ENCODE assay signal across 7 cellular contexts in the genomic region with DNA sequence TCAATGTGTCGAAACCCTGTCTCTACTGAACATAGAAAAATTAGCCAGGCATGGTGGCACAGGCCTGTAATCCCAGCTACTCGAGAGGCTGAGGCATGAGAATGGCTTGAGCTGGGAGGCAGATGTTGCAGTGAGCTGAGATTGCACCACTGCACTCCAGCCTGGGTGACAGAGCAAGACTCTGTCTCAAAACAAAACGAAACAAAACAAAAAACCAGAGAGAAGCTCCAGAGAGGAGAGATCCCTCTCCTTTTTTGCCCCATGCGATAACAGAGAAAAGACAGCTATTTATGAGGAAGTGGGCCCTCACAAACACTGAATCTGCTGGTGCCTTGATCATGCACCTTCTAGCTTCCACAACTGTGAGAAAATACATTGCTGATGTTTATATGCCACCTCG. TPM values are rescaled to one million over a fixed set of nuclear protein-coding genes. Genes with fewer than 3 reads are reported as not detected.
DNase-seq lines count a peak whose midpoint lies in the region; ATAC-seq, FAIRE-seq and TF ChIP-seq lines count a peak whose summit lies in the region.
"Not testable (repeated sequence)": the region's sequence is repeated elsewhere in the genome, so short reads cannot be mapped to it uniquely, and the experiment has no call there.

No MANE protein-coding gene starts in this region.

- H3K9me2 ChIP-seq in OCI-LY7 (ENCODE audit: insufficient read depth, low read length): not testable (repeated sequence)

- CTCF ChIA-PET in OCI-LY7 (lab: Charles Lee; ENCODE audit: unreplicated experiment): interaction anchor here (0.6 to 1.2 kb wide), 3 partner anchors 32 to 903 kb away, joined by 3 to 6 read pairs (median 3); partner anchors contain the start of gene MAP3K5
- CTCF ChIA-PET in activated CD4-positive, alpha-beta memory T cell treated with anti-CD3 and anti-CD28 coated beads for 36 hours (lab: Charles Lee): interaction anchor here (0.6 to 7.1 kb wide), 2 partner anchors 30 to 177 kb away, joined by 3 to 76 read pairs; partner anchors contain the start of gene MAP3K5
- CTCF ChIA-PET in K562 (lab: Yijun Ruan, JAX; ENCODE audit: low intra/inter-chr PET ratio): not testable (repeated sequence)

- not testable (repeated sequence) for H3K9me1 ChIP-seq in K562 (ENCODE audit: control insufficient read depth, insufficient read depth, low read length)

- peak overlapping the region; percentile 66 for H3K4me2 ChIP-seq in OCI-LY7 (ENCODE audit: low read length)
- peak overlapping the region; percentile 15; the same call in 1 of the 2 replicates for H3K4me2 ChIP-seq in K562 (ENCODE audit: insufficient read depth, low read length)

- 15% methylated on average over 5 of the region's 5 CpGs for WGBS in K562 (ENCODE audit: insufficient coverage, low coverage, missing lambda C conversion rate)

- not testable (repeated sequence) for H3K27me3 Mint-ChIP-seq in activated CD4-positive, alpha-beta memory T cell treated with anti-CD3 and anti-CD28 coated beads for 36 hours

- H3K79me2 ChIP-seq in OCI-LY7 (ENCODE audit: insufficient read depth, low read depth, low read length) (peaks cover 51% of the 10 kb centered on the region; the same call in 1 of the 2 replicates), K562 (ENCODE audit: control insufficient read depth, insufficient read depth, low read length) (peaks cover 88% of the 10 kb centered on the region)

- not testable (repeated sequence) for DNase-seq in GM19239 (ENCODE audit: insufficient read length, low spot score); activated CD4-positive, alpha-beta memory T cell treated with anti-CD3 and anti-CD28 coated beads for 36 hours; K562 (ENCODE audit: extremely low read depth in 1 of 4, low spot score in 3 of 4)
- peak; percentile 38 for DNase-seq in OCI-LY7 (ENCODE audit: low spot score)
- DNase-seq in foreskin fibroblast: peak; percentile 37 to 63

- H3K27ac Mint-ChIP-seq in activated CD4-positive, alpha-beta memory T cell treated with anti-CD3 and anti-CD28 coated beads for 36 hours: peak overlapping the region; percentile 63

- TF ChIP-seq CTCF in OCI-LY7 (conservative IDR thresholded peaks at IDR 0.05; ENCODE audit: low read length); K562 (IDR thresholded peaks at IDR 0.05 in 2 of 3, conservative IDR thresholded peaks at IDR 0.05 in 1 of 3; ENCODE audit: insufficient read depth in 2 of 3, low read depth in 1 of 3, low read length in 3 of 3); foreskin fibroblast (IDR thresholded peaks at IDR 0.05; ENCODE audit: low read depth, low read length): not testable (repeated sequence)

- peak overlapping the region; percentile 34 for H3K4me3 Mint-ChIP-seq in activated CD4-positive, alpha-beta memory T cell treated with anti-CD3 and anti-CD28 coated beads for 36 hours

- not testable (repeated sequence) for BruUV-seq in OCI-LY7 (replicated peaks; lab: Mats Ljungman, UMichigan); K562 (replicated peaks; lab: Mats Ljungman, UMichigan)

- not testable (repeated sequence) for TF ChIP-seq RAD21 in K562 (CRISPR knock-in tag; conservative IDR thresholded peaks at IDR 0.05 in 1 of 2, IDR thresholded peaks at IDR 0.05 in 1 of 2)

- peak overlapping the region; percentile 48 for H3K4me3 ChIP-seq in OCI-LY7 (ENCODE audit: low read depth, low read length, poor library complexity, severe bottlenecking)
- H3K4me3 ChIP-seq in K562, skin epidermis: not testable (repeated sequence)
- peak overlapping the region in 1 of 2 donors; percentile 6 for H3K4me3 ChIP-seq in foreskin fibroblast (ENCODE audit: low read depth in 1 of 2, low read length in 2 of 2)
- peak overlapping the region in 1 of 2 donors; percentile 47 for H3K4me3 ChIP-seq in mucosa of rectum (ENCODE audit: low read length in 2 of 2)

- H3K4me1 ChIP-seq in OCI-LY7 (ENCODE audit: insufficient read depth, low read length, poor library complexity, severe bottlenecking): peaks cover 54% of the 10 kb centered on the region
- peaks cover 5 to 58% of the 10 kb centered on the region in 2 experiments; a peak in 4 of 5 replicates for H3K4me1 ChIP-seq in K562 (replicated peaks in 1 of 2; ENCODE audit: control insufficient read depth in 2 of 2, insufficient read depth in 2 of 2, low read length in 2 of 2)
- H3K4me1 ChIP-seq in mucosa of rectum (ENCODE audit: control insufficient read depth in 2 of 2, insufficient read depth in 2 of 2, low read length in 2 of 2): peaks cover 23 to 26% of the 10 kb centered on the region in 2 donors

- H3K4me1 Mint-ChIP-seq in activated CD4-positive, alpha-beta memory T cell treated with anti-CD3 and anti-CD28 coated beads for 36 hours (ENCODE audit: low read depth): peaks cover 64% of the 10 kb centered on the region

- in situ Hi-C loops in K562 (cut with MboI): not testable (repeated sequence)

- TF ChIP-seq EP300 in K562 (IDR thresholded peaks at IDR 0.05; ENCODE audit: low read length): not testable (repeated sequence)

- not testable (repeated sequence) for TF ChIP-seq POLR2A in K562 (conservative IDR thresholded peaks at IDR 0.05)

- H3K27ac ChIP-seq in OCI-LY7 (ENCODE audit: low read depth, low read length, poor library complexity, severe bottlenecking) (peak overlapping the region; percentile 95), K562 (ENCODE audit: extremely low read depth, low read depth, low read length) (peak overlapping the region; percentile 56), mucosa of rectum (ENCODE audit: low read depth in 2 of 2, low read length in 2 of 2) (peak overlapping the region; percentile 45 to 48), skin epidermis (peak overlapping the region in 14 of 21 experiments; percentile 2 to 76 (median 57))

- not testable (repeated sequence) for H3K9me3 ChIP-seq in OCI-LY7 (ENCODE audit: low read length); K562 (replicated peaks; ENCODE audit: control insufficient read depth, insufficient read depth, low read depth, low read length); mucosa of rectum (ENCODE audit: control insufficient read depth in 2 of 2, low read length in 2 of 2)

- ATAC-seq in K562: not testable (repeated sequence)

- not testable (repeated sequence) for H3K36me3 ChIP-seq in OCI-LY7 (ENCODE audit: insufficient read depth, low read length); K562 (ENCODE audit: control insufficient read depth, insufficient read depth, low read length); mucosa of rectum (ENCODE audit: control insufficient read depth in 2 of 2, insufficient read depth in 2 of 2, low read length in 2 of 2)

- not testable (repeated sequence) for H2AFZ ChIP-seq in OCI-LY7 (ENCODE audit: low read length)
- 0 out of 2 replicates have a peak overlapping the region, but pooled peaks have one; percentile 18 for H2AFZ ChIP-seq in K562 (ENCODE audit: low read depth, low read length)

- FAIRE-seq in GM19239 (lab: Jason Lieb, UNC) (peak; percentile 4), K562 (lab: Jason Lieb, UNC) (peak; percentile 26)

- H3K36me3 Mint-ChIP-seq in activated CD4-positive, alpha-beta memory T cell treated with anti-CD3 and anti-CD28 coated beads for 36 hours: not testable (repeated sequence)

- POLR2A ChIA-PET in OCI-LY7 (lab: Charles Lee): interaction anchor here (0.6 to 8.4 kb wide), 10 partner anchors 9 to 174 kb away, joined by 3 to 142 read pairs (median 4); partner anchors contain the start of gene MAP3K5
- POLR2A ChIA-PET in activated CD4-positive, alpha-beta memory T cell treated with anti-CD3 and anti-CD28 coated beads for 36 hours (lab: Charles Lee); K562 (lab: Yijun Ruan, JAX): not testable (repeated sequence)

- not testable (repeated sequence) for H3K27me3 ChIP-seq in K562 (ENCODE audit: control insufficient read depth in 2 of 2, insufficient read depth in 2 of 2, low read length in 2 of 2); mucosa of rectum (ENCODE audit: control insufficient read depth in 2 of 2, insufficient read depth in 2 of 2, low read length in 2 of 2)

- H3K9ac ChIP-seq in K562 (ENCODE audit: insufficient read depth in 1 of 2, low read depth in 2 of 2, low read length in 2 of 2); mucosa of rectum (ENCODE audit: low read depth in 1 of 2, low read length in 2 of 2): not testable (repeated sequence)

- not testable (repeated sequence) for H4K20me1 ChIP-seq in OCI-LY7 (ENCODE audit: insufficient read depth, low read length); K562 (replicated peaks; ENCODE audit: control insufficient read depth, insufficient read depth, low read length)

- intact Hi-C loops in OCI-LY7 (cut with micrococcal nuclease; ENCODE audit: unreplicated experiment); activated CD4-positive, alpha-beta memory T cell treated with anti-CD3 and anti-CD28 coated beads for 36 hours (cut with micrococcal nuclease); K562 (cut with micrococcal nuclease): not testable (repeated sequence)

- H3K9me3 Mint-ChIP-seq in activated CD4-positive, alpha-beta memory T cell treated with anti-CD3 and anti-CD28 coated beads for 36 hours: not testable (repeated sequence)

TF ChIP-seq in K562, 482 proteins besides CTCF, POLR2A, EP300 and RAD21 (continues in another document):
- peak; percentile 79 for TF ChIP-seq CEBPB (tag; IDR thresholded peaks at IDR 0.05)

RNA-seq across cellular contexts. Expression of gene MAP3K5, which starts 31.5 kb away (rescaled TPM):
- 12.0 and 13.8 TPM in 2 replicates for total RNA-seq in OCI-LY7 (2014; rRNA removed; shearing (Covaris generic))
- 16.6 and 17.1 TPM in 2 replicates for total RNA-seq in OCI-LY7 (2022)
- total RNA-seq in activated CD4-positive, alpha-beta memory T cell treated with anti-CD3 and anti-CD28 coated beads for 36 hours: 10 to 100 TPM; 13.2 to 13.8 TPM
- 17.0 and 33.7 TPM in 2 replicates for total RNA-seq in K562 (2011; cell fraction: chromatin; rRNA removed; ENCODE audit: low replicate concordance)
- 7.8 and 10.1 TPM in 2 replicates for total RNA-seq in K562 (2011; cell fraction: nucleolus; rRNA removed)
- 10.5 and 10.6 TPM in 2 replicates for total RNA-seq in K562 (2011; cell fraction: nucleoplasm; rRNA removed)
- total RNA-seq in K562 (2014; rRNA removed): 10.4 and 11.6 TPM in 2 replicates
- total RNA-seq in K562 (2014; rRNA removed; fragmentation: Illumina TruSeq; extraction: Trizol): 12.7 and 15.3 TPM in 2 replicates
- 9.2 and 9.9 TPM in 2 replicates for total RNA-seq in K562 (2015; rRNA removed; fragmentation: Illumina TruSeq; extraction: Trizol)
- total RNA-seq in K562 (2021): 11.7 and 13.0 TPM in 2 replicates
- 7.9 and 9.1 TPM in 2 replicates for polyA plus RNA-seq in K562 (2011; rRNA removed)
- polyA plus RNA-seq in K562 (2011; cell fraction: cytosol; rRNA removed): 2.1 and 3.6 TPM in 2 replicates
- 6.2 and 8.7 TPM in 2 replicates for polyA plus RNA-seq in K562 (2011; cell fraction: nucleus; rRNA removed)
- polyA plus RNA-seq in K562 (2012): 6.6 and 6.7 TPM in 2 replicates
- 8.6 and 10.4 TPM in 2 replicates for polyA plus RNA-seq in K562 (2014; fragmentation: Illumina TruSeq; extraction: Trizol)
- polyA plus RNA-seq in K562 (2014; fragmentation: Nextera tagmentation; extraction: Ambion mirVana): 1 to 10 TPM; 2.2 to 3.3 TPM
- 6.9 and 7.3 TPM in 2 replicates for polyA plus RNA-seq in K562 (2014; rRNA removed)
- 13.9 and 23.8 TPM in 2 replicates for polyA minus RNA-seq in K562 (2011; rRNA and poly(A)+ RNA removed)
- 5.1 and 5.8 TPM in 2 replicates for polyA minus RNA-seq in K562 (2011; cell fraction: cytosol; rRNA and poly(A)+ RNA removed)
- polyA minus RNA-seq in K562 (2011; cell fraction: nucleus; rRNA and poly(A)+ RNA removed): 9.0 and 19.5 TPM in 2 replicates
